1 cellular context compared by ENCODE assay signal in genomic region chr15:36347272-36347864, GRCh38.
TF ChIP-seq lines count a peak whose summit lies in the region.

No MANE protein-coding gene starts in this region.

TF ChIP-seq in A549, 52 proteins besides CTCF, POLR2A, EP300 and RAD21 (continued from another document):
- TF ChIP-seq, protein P1, sequence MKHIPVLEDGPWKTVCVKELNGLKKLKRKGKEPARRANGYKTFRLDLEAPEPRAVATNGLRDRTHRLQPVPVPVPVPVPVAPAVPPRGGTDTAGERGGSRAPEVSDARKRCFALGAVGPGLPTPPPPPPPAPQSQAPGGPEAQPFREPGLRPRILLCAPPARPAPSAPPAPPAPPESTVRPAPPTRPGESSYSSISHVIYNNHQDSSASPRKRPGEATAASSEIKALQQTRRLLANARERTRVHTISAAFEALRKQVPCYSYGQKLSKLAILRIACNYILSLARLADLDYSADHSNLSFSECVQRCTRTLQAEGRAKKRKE (CRISPR knock-in tag; IDR thresholded peaks at IDR 0.05; ENCODE audit: low read depth): no peak
- TF ChIP-seq PHF8 (IDR thresholded peaks at IDR 0.05; ENCODE audit: borderline replicate concordance, low read depth): no peak
